ENCODE assay signal across 13 cellular contexts in genomic region chr11:69102732-69103615, GRCh38.
A peak's percentile ranks its signal among the peaks of the same experiment; 100 is the strongest.
DNase-seq lines count a peak whose midpoint lies in the region; TF ChIP-seq lines count a peak whose summit lies in the region.
"Had no signal": no experiment of that assay in that cellular context is flagged by ENCODE, and none has a peak within 500 bp of the region (broad histone marks: within the 10 kb centered on the region; RNA-seq: fewer than 3 reads in every experiment).

No MANE protein-coding gene starts in this region.

- TF ChIP-seq CTCF in AG10803 (conservative IDR thresholded peaks at IDR 0.05; ENCODE audit: low read length) (peak; percentile 3; the same call in 1 of the 2 replicates), GM10266 (IDR thresholded peaks at IDR 0.05; ENCODE audit: control insufficient read depth, insufficient read depth, low read depth, missing control alignments) (peak; percentile 37), foreskin fibroblast (IDR thresholded peaks at IDR 0.05; ENCODE audit: low read depth, low read length) (peak; percentile 14)

- H3K9me3 ChIP-seq in SK-N-MC (ENCODE audit: low read depth, low read length), result no peaks in the 10 kb centered on the region

- peak overlapping the region; percentile 86 for H3K27ac ChIP-seq in SK-N-MC

- H3K36me3 ChIP-seq in SK-N-MC (ENCODE audit: insufficient read depth, low read length), result no peaks in the 10 kb centered on the region; the same call in 1 of the 2 replicates

- DNase-seq in AG10803 (ENCODE audit: low read depth) (no peak), GM10266 (ENCODE audit: extremely low spot score) (no peak), SK-N-MC (ENCODE audit: low read depth, low spot score) (no peak), foreskin fibroblast (peak in 1 of 2 donors; percentile 40), NCI-H1048 (lab: John Stamatoyannopoulos, UW) (no peak), cerebellar cortex (ENCODE audit: low spot score) (no peak), hepatic stellate cell (ENCODE audit: low spot score) (no peak)
- no peak for DNase-seq in activated effector memory CD4-positive, alpha-beta T cell treated with anti-CD3 and anti-CD28 coated beads, Interleukin-2, amount 50 U/mL, for 16 hours
- DNase-seq: activated CD4-positive, alpha-beta T cell treated with anti-CD3 and anti-CD28 coated beads, Interleukin-2, amount 10 ng/mL, durations not matched to agents 24 days and 14 days; naive thymus-derived CD4-positive, alpha-beta T cell; NCI-H1930; stimulated activated CD4-positive, alpha-beta T cell treated with anti-CD3 and anti-CD28 coated beads, Interleukin-12 subunit alpha, Interleukin-12 subunit beta, amount 100 ng/mL, for 4 hours; stimulated activated CD8-positive, alpha-beta memory T cell treated with anti-CD3 and anti-CD28 coated beads, Interleukin-4, amount 100 ng/mL, for 48 hours had no signal

- peak overlapping the region; percentile 56 for H3K9ac ChIP-seq in SK-N-MC (ENCODE audit: insufficient read length)

- no peak overlapping the region for H3K4me3 ChIP-seq in AG10803 (ENCODE audit: low read length)
- no peak overlapping the region for H3K4me3 ChIP-seq in SK-N-MC
- no peak overlapping the region for H3K4me3 ChIP-seq in foreskin fibroblast (ENCODE audit: low read depth in 1 of 2, low read length in 2 of 2)
